In genomic region chr3:73475175-73475574, GRCh38 we compare ENCODE assay signal across 20 cellular contexts.
"Had no signal": no experiment of that assay in that cellular context is flagged by ENCODE, and none has a peak within 500 bp of the region (broad histone marks: within the 10 kb centered on the region; RNA-seq: fewer than 3 reads in every experiment).

No MANE protein-coding gene starts in this region.

- H3K27ac ChIP-seq: esophagus squamous epithelium, neutrophil, thyroid gland, vagina had no signal

- H3K4me3 Mint-ChIP-seq: activated B cell treated with CpG ODN at 0.5 μM for 24 hours; activated CD8-positive, alpha-beta T cell treated with anti-CD3 and anti-CD28 coated beads for 36 hours; naive B cell; stimulated activated memory B cell treated with anti-CD40 and anti-IgM and Interleukin-4, amounts not matched to agents 10 μg/mL and 1 μg/mL and 100 μg/mL, for 72 hours had no signal

- ATAC-seq: activated CD8-positive, alpha-beta T cell treated with anti-CD3 and anti-CD28 coated beads for 36 hours; activated naive CD4-positive, alpha-beta T cell treated with anti-CD3 and anti-CD28 coated beads, Interleukin-2, amount 50 U/mL, for 72 hours; left lobe of liver; stimulated activated memory B cell treated with anti-CD40 and anti-IgM and Interleukin-4, amounts not matched to agents 10 μg/mL and 1 μg/mL and 100 μg/mL, for 72 hours had no signal

- H3K36me3 ChIP-seq: esophagus squamous epithelium, neutrophil, thyroid gland, vagina had no signal

- H3K36me3 Mint-ChIP-seq: naive B cell; stimulated activated memory B cell treated with anti-CD40 and anti-IgM and Interleukin-4, amounts not matched to agents 10 μg/mL and 1 μg/mL and 100 μg/mL, for 72 hours had no signal

- DNase-seq: activated B cell treated with CpG ODN at 0.5 μM for 24 hours; activated CD4-positive, alpha-beta T cell treated with anti-CD3 and anti-CD28 coated beads for 48 hours; activated CD8-positive, alpha-beta T cell treated with anti-CD3 and anti-CD28 coated beads for 36 hours; activated gamma-delta T cell; activated T-cell treated with anti-CD3 and anti-CD28 coated beads, Interleukin-2, amount 50 U/mL, for 48 hours; central memory CD4-positive, alpha-beta T cell; cortex of kidney; effector CD4-positive, alpha-beta T cell; esophagus squamous epithelium; hippocampal formation; mammary epithelial cell; naive B cell; posterior cingulate gyrus; stimulated activated CD4-positive, alpha-beta T cell treated with anti-CD3 and anti-CD28 coated beads, Interleukin-2, amount 100 ng/mL, for 48 hours; thyroid gland had no signal

- H3K4me3 ChIP-seq: esophagus squamous epithelium, thyroid gland, vagina had no signal

- H3K9me3 ChIP-seq: esophagus squamous epithelium, neutrophil, thyroid gland, vagina had no signal

- H3K27me3 ChIP-seq: esophagus squamous epithelium, thyroid gland, vagina had no signal

- H3K27ac Mint-ChIP-seq: activated B cell treated with CpG ODN at 0.5 μM for 24 hours; activated CD8-positive, alpha-beta T cell treated with anti-CD3 and anti-CD28 coated beads for 36 hours; activated naive CD4-positive, alpha-beta T cell treated with anti-CD3 and anti-CD28 coated beads, Interleukin-2, amount 50 U/mL, for 72 hours; naive B cell; stimulated activated memory B cell treated with anti-CD40 and anti-IgM and Interleukin-4, amounts not matched to agents 10 μg/mL and 1 μg/mL and 100 μg/mL, for 72 hours had no signal

- H3K4me1 Mint-ChIP-seq: activated B cell treated with CpG ODN at 0.5 μM for 24 hours; naive B cell; stimulated activated memory B cell treated with anti-CD40 and anti-IgM and Interleukin-4, amounts not matched to agents 10 μg/mL and 1 μg/mL and 100 μg/mL, for 72 hours had no signal
